ENCODE assay signal across 20 cellular contexts in genomic region chr1:65263286-65263685, GRCh38.
"Had no signal": no experiment of that assay in that cellular context is flagged by ENCODE, and none has a peak within 500 bp of the region (broad histone marks: within the 10 kb centered on the region; RNA-seq: fewer than 3 reads in every experiment).

No MANE protein-coding gene starts in this region.

- H3K27me3 ChIP-seq: Peyer's patch, SJCRH30 had no signal

- H3K27ac ChIP-seq: PC-9, Peyer's patch, SJCRH30 had no signal

- H3K4me3 ChIP-seq: MG63, PC-9, Peyer's patch, SJCRH30 had no signal

- DNase-seq: Karpas-422; KG1; MG63; NCI-H1092 treated with DMSO at 0.1 percent for 48 hours; NCI-H1436; NCI-H187; NCI-H2029; NCI-H2081 treated with DMSO at 0.1 percent for 48 hours; NCI-H2171; NCI-H226; NCI-H446; NCI-H510A; NCI-H524 treated with DMSO at 0.1 percent for 48 hours; NCI-H69; NCI-H774; NK-92 treated with Interleukin-12 subunit alpha and Interleukin-12 subunit beta, amount 100 ng/mL, for 24 hours; PC-9; Peyer's patch; SHP77 treated with DMSO at 0.1 percent for 48 hours; SJCRH30 had no signal
